ENCODE assay signal across 13 cellular contexts in the genomic region with DNA sequence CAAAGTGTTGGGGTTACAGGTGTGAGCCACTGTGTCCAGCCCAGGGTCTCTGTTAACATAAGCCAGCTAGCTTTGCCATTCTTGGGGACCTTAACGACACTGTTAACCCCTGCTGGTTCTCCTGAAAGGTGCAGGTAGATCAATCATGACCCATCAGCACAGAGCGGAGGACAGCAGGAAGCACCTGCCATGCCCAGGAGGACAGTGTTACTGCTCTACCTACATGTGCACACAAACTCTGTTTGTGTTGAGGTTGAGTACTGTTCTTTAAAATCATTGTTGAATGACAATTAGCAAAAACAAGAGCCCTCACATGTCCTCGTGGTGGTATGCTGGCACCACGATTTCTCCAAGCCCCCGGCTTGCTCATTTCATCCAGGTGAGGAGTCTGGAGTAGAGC.
"Had no signal": no experiment of that assay in that cellular context is flagged by ENCODE, and none has a peak within 500 bp of the region (broad histone marks: within the 10 kb centered on the region; RNA-seq: fewer than 3 reads in every experiment).

No MANE protein-coding gene starts in this region.

- H3K9me3 ChIP-seq: gastroesophageal sphincter, heart left ventricle, left lung, thyroid gland had no signal

- DNase-seq: activated B cell treated with CpG ODN at 0.5 μM for 24 hours; activated CD4-positive, alpha-beta T cell treated with anti-CD3 and anti-CD28 coated beads for 48 hours; activated T-cell treated with anti-CD3 and anti-CD28 coated beads for 4 hours; effector CD8-positive, alpha-beta T cell; heart left ventricle; left lung; retina; stimulated activated CD8-positive, alpha-beta memory T cell treated with anti-CD3 and anti-CD28 coated beads, Interleukin-4, amount 100 ng/mL, for 48 hours; stimulated activated naive CD4-positive, alpha-beta T cell; T-helper 9 cell; thyroid gland had no signal

- H3K36me3 ChIP-seq: gastroesophageal sphincter, heart left ventricle, left lung, thyroid gland had no signal

- ATAC-seq: esophagus mucosa, gastroesophageal sphincter, left lung had no signal

- H3K27ac ChIP-seq: gastroesophageal sphincter, heart left ventricle, left lung, thyroid gland had no signal

- H3K4me3 ChIP-seq: gastroesophageal sphincter, heart left ventricle, left lung, thyroid gland had no signal

- H3K27me3 ChIP-seq: gastroesophageal sphincter, heart left ventricle, left lung, thyroid gland had no signal
